1 cellular context compared by ENCODE assay signal in the genomic region with DNA sequence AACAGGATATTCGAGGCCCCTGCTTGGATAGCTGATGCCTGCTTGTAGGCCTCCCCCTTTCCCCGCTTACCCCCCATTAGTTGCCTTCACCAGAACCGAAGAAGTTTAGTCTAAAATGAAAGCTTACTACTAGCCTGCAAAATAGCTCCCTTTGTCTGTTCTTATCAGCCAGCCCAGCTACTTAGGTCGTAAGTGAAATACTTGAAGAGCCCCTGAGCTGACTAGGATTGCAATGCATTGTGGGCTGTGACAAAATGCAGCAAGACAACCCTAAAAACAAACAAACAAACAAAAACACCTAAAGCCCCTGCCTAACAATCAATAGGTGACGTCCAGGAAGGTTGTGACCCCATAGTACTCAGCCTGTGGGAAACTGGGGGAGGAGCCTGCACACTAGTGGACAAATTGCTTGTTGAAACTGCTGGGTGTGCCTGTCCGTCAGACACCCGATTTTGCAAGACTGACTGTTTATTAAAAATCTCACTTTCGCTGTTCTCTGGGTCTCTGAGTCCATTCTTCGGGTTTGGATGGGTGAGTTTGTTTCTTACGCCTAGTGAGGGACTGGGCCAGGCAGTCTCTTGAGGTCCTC.
TF ChIP-seq lines count a peak whose summit lies in the region.

No MANE protein-coding gene starts in this region.

TF ChIP-seq in K562, 482 proteins besides CTCF, POLR2A, EP300 and RAD21 (continued from another document):
- TF ChIP-seq, protein P1, sequence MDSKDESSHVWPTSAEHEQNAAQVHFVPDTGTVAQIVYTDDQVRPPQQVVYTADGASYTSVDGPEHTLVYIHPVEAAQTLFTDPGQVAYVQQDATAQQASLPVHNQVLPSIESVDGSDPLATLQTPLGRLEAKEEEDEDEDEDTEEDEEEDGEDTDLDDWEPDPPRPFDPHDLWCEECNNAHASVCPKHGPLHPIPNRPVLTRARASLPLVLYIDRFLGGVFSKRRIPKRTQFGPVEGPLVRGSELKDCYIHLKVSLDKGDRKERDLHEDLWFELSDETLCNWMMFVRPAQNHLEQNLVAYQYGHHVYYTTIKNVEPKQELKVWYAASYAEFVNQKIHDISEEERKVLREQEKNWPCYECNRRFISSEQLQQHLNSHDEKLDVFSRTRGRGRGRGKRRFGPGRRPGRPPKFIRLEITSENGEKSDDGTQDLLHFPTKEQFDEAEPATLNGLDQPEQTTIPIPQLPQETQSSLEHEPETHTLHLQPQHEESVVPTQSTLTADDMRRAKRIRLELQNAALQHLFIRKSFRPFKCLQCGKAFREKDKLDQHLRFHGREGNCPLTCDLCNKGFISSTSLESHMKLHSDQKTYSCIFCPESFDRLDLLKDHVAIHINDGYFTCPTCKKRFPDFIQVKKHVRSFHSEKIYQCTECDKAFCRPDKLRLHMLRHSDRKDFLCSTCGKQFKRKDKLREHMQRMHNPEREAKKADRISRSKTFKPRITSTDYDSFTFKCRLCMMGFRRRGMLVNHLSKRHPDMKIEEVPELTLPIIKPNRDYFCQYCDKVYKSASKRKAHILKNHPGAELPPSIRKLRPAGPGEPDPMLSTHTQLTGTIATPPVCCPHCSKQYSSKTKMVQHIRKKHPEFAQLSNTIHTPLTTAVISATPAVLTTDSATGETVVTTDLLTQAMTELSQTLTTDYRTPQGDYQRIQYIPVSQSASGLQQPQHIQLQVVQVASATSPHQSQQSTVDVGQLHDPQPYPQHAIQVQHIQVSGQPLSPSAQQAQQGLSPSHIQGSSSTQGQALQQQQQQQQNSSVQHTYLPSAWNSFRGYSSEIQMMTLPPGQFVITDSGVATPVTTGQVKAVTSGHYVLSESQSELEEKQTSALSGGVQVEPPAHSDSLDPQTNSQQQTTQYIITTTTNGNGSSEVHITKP (IDR thresholded peaks at IDR 0.05; ENCODE audit: partially characterized antibody) = peak; percentile 16
- TF ChIP-seq NR2C2 (CRISPR knock-in tag; IDR thresholded peaks at IDR 0.05) (no peak), NR2C2 (tag; IDR thresholded peaks at IDR 0.05) (0 out of 2 replicates have a peak, but pooled peaks have one; percentile 26), ILK (tag; IDR thresholded peaks at IDR 0.05; ENCODE audit: borderline replicate concordance, low read depth) (no peak), CEBPB (tag; IDR thresholded peaks at IDR 0.05) (peak; percentile 74)
